In genomic region chr2:222318026-222318711, GRCh38 we compare ENCODE assay signal across 8 cellular contexts. TPM values are rescaled to one million over a fixed set of nuclear protein-coding genes. Genes with fewer than 3 reads are reported as not detected.
DNase-seq lines count a peak whose midpoint lies in the region; ATAC-seq and TF ChIP-seq lines count a peak whose summit lies in the region.

No MANE protein-coding gene starts in this region.

- POLR2A ChIA-PET in T-cell (lab: Charles Lee) = no interaction called here

- no peak overlapping the region for H2AK5ac ChIP-seq in mesendoderm (ENCODE audit: low read length)

- H3K27ac Mint-ChIP-seq in CD14-positive monocyte = peak overlapping the region in 2 of 7 donors; percentile 7 to 46
- H3K27ac Mint-ChIP-seq in T-cell = no peak overlapping the region

- H2BK120ac ChIP-seq in mesendoderm (ENCODE audit: low read depth, low read length) = no peak overlapping the region

- peaks cover 58 to 87% (median 70%) of the 10 kb centered on the region in 3 donors for H3K27me3 Mint-ChIP-seq in CD14-positive monocyte (ENCODE audit: low read depth in 3 of 3)
- H3K27me3 Mint-ChIP-seq in T-cell = peaks cover 56 to 70% of the 10 kb centered on the region in 2 donors

- intact Hi-C loops in CD14-positive monocyte (cut with micrococcal nuclease) = loop anchor here (5.0 to 10.0 kb wide), 2 partner anchors 167 to 244 kb away; no protein-coding TSS in a partner anchor

- no peaks in the 10 kb centered on the region for H3K9me3 ChIP-seq in endocrine pancreas (ENCODE audit: control insufficient read depth, low read length)
- no peaks in the 10 kb centered on the region for H3K9me3 ChIP-seq in suprapubic skin

- no peaks in the 10 kb centered on the region for H3K79me1 ChIP-seq in mesendoderm (ENCODE audit: low read length)

- H3K4me1 ChIP-seq in endocrine pancreas (ENCODE audit: control insufficient read depth, insufficient read depth, low read length) (no peaks in the 10 kb centered on the region), mesendoderm (ENCODE audit: control insufficient read depth, low read depth, low read length) (no peaks in the 10 kb centered on the region), suprapubic skin (peaks cover 22% of the 10 kb centered on the region)

- peak overlapping the region; percentile 78 for H3K4me2 ChIP-seq in mesendoderm (ENCODE audit: low read length)

- H3K27ac ChIP-seq in mesendoderm (ENCODE audit: low read depth, low read length) (no peak overlapping the region), suprapubic skin (no peak overlapping the region)

- DNase-seq in CD14-positive monocyte (ENCODE audit: low spot score) (no peak), NCI-H1105 treated with DMSO at 0.1 percent for 48 hours (lab: John Stamatoyannopoulos, UW) (peak; percentile 85), T-cell (peak in 1 of 34 experiments; percentile 14), mesendoderm (peak; percentile 87), suprapubic skin (ENCODE audit: low spot score in 2 of 2) (no peak)

- H3K23ac ChIP-seq in mesendoderm (ENCODE audit: low read length) = no peak overlapping the region

- H3K4me3 Mint-ChIP-seq in CD14-positive monocyte (peak overlapping the region; percentile 86 to 99), T-cell (peak overlapping the region; percentile 65 to 78 (median 73))

- H3K27me3 ChIP-seq in endocrine pancreas (ENCODE audit: control insufficient read depth, insufficient read depth, low read length) (peaks cover 1% of the 10 kb centered on the region), mesendoderm (ENCODE audit: insufficient read depth, low read length, poor library complexity) (peaks cover 44% of the 10 kb centered on the region), suprapubic skin (peaks cover 88% of the 10 kb centered on the region)

- TF ChIP-seq EP300 in suprapubic skin (IDR thresholded peaks at IDR 0.05) = no peak

- H3K36me3 Mint-ChIP-seq in CD14-positive monocyte (peaks cover 8 to 11% of the 10 kb centered on the region in 2 donors), T-cell (no peaks in the 10 kb centered on the region)

- peak; percentile 71 for TF ChIP-seq CTCF in CD14-positive monocyte (IDR thresholded peaks at IDR 0.05)
- TF ChIP-seq CTCF in suprapubic skin (IDR thresholded peaks at IDR 0.05) = peak in 1 of 2 donors; percentile 11

- H3K9me3 Mint-ChIP-seq in CD14-positive monocyte = peaks cover 0 to 14% (median 3%) of the 10 kb centered on the region in 7 donors
- H3K9me3 Mint-ChIP-seq in T-cell = no peaks in the 10 kb centered on the region

- no peak overlapping the region for H2BK15ac ChIP-seq in mesendoderm (replicated peaks; ENCODE audit: low read depth)

- CTCF ChIA-PET in T-cell (lab: Charles Lee) = interaction anchor here in 1 of 2 donors (0.6 to 1.5 kb wide), 7 partner anchors 165 to 336 kb away, joined by 3 to 20 read pairs (median 3); no protein-coding TSS in a partner anchor

- no peaks in the 10 kb centered on the region for H3K36me3 ChIP-seq in endocrine pancreas (ENCODE audit: control insufficient read depth, insufficient read depth, low read length)
- no peaks in the 10 kb centered on the region for H3K36me3 ChIP-seq in mesendoderm (ENCODE audit: control insufficient read depth, insufficient read depth, low read length)
- H3K36me3 ChIP-seq in suprapubic skin = no peaks in the 10 kb centered on the region

- no peak for TF ChIP-seq POLR2A in suprapubic skin (IDR thresholded peaks at IDR 0.05)

- no CpG with 5 or more reads among the region's 41 CpGs for WGBS in mesendoderm (ENCODE audit: extremely low coverage, insufficient coverage, low lambda C conversion rate)
- WGBS in suprapubic skin = under 1% methylated on average over 18 of the region's 41 CpGs

- H3K9ac ChIP-seq in endocrine pancreas (ENCODE audit: control insufficient read depth, insufficient read depth, low read length) (peak overlapping the region; percentile 62), mesendoderm (ENCODE audit: low read length) (no peak overlapping the region)

- no peak overlapping the region for H4K8ac ChIP-seq in mesendoderm (ENCODE audit: low read depth, low read length)

- H3K4me1 Mint-ChIP-seq in CD14-positive monocyte (peaks cover 16% of the 10 kb centered on the region), T-cell (peaks cover 4 to 13% (median 9%) of the 10 kb centered on the region in 3 donors)

- H3K56ac ChIP-seq in mesendoderm (ENCODE audit: low read length) = no peak overlapping the region

- H4K5ac ChIP-seq in mesendoderm (ENCODE audit: low read length) = no peak overlapping the region

- H3K18ac ChIP-seq in mesendoderm (ENCODE audit: low read length) = no peak overlapping the region

- no peaks in the 10 kb centered on the region for H3K79me2 ChIP-seq in mesendoderm (ENCODE audit: control insufficient read depth, insufficient read depth, low read length)

- H2BK5ac ChIP-seq in mesendoderm (ENCODE audit: low read length) = no peak overlapping the region

- H3K4me3 ChIP-seq in endocrine pancreas (ENCODE audit: control insufficient read depth, insufficient read depth, low read length) (peak overlapping the region; percentile 20), mesendoderm (ENCODE audit: low read length) (no peak overlapping the region), suprapubic skin (peak overlapping the region; percentile 55)

- ATAC-seq in GM18517 (IDR thresholded peaks at IDR 0.05; ENCODE audit: unreplicated experiment) (peak; percentile 50), HG02884 (IDR thresholded peaks at IDR 0.05; ENCODE audit: unreplicated experiment) (peak; percentile 46), T-cell (replicated peaks in 1 of 4) (peak in 3 of 4 experiments; percentile 47 to 66 (median 54))

- no peak overlapping the region for H3K4ac ChIP-seq in mesendoderm (ENCODE audit: low read depth, low read length)

RNA-seq across cellular contexts. Expression of gene PAX3, which starts 19.4 kb away (rescaled TPM):
- not detected for polyA plus RNA-seq in CD14-positive monocyte
- total RNA-seq in T-cell (not detected), suprapubic skin (10 to 100 TPM in 2 of 4 donors, 1 to 10 TPM in 2; 6.1 to 13.8 (median 10.2) TPM)
- polyA plus RNA-seq in mesendoderm (2013, experiment 1 of 2) = 0.08 TPM
- 0.03 TPM for polyA plus RNA-seq in mesendoderm (2013, experiment 2 of 2)

Comparison
In these comparisons a context has a peak if more than half of its experiments do, and no peak if none do; other contexts are left out.
1. DNase-seq: peak in NCI-H1105 treated with DMSO at 0.1 percent for 48 hours (single experiment) and mesendoderm (single experiment); none in CD14-positive monocyte (single experiment) and suprapubic skin (0 of 2).
2. RNA of gene PAX3, which starts 19.4 kb away (total RNA-seq): 6.1 to 13.8 TPM in suprapubic skin; not detected in T-cell; every median in the first group is over 4 times any median in the second.
3. Peak in every context shown above with its lines, with median percentiles within 50 percentile points of each other: ATAC-seq.